9 cellular contexts compared by ENCODE assay signal in genomic region chr20:22403860-22404608, GRCh38.
A peak's percentile ranks its signal among the peaks of the same experiment; 100 is the strongest.
DNase-seq lines count a peak whose midpoint lies in the region; ATAC-seq and TF ChIP-seq lines count a peak whose summit lies in the region.
"Had no signal": no experiment of that assay in that cellular context is flagged by ENCODE, and none has a peak within 500 bp of the region (broad histone marks: within the 10 kb centered on the region; RNA-seq: fewer than 3 reads in every experiment).

No MANE protein-coding gene starts in this region.

- H2BK12ac ChIP-seq in mesenchymal stem cell (ENCODE audit: low read length in 2 of 2) = no peak overlapping the region

- no peak overlapping the region for H2AK5ac ChIP-seq in mesenchymal stem cell (ENCODE audit: low read length, severe bottlenecking)

- no peak for TF ChIP-seq POLR2A in uterus (IDR thresholded peaks at IDR 0.05)

- 46% methylated on average over 11 of the region's 12 CpGs for WGBS in mesenchymal stem cell

- peaks cover 5% of the 10 kb centered on the region for H3K4me1 ChIP-seq in mesenchymal stem cell (ENCODE audit: control insufficient read depth, insufficient read depth, low read depth, low read length)
- peaks cover 0 to 8% of the 10 kb centered on the region in 2 donors for H3K4me1 ChIP-seq in uterus

- H4K91ac ChIP-seq in mesenchymal stem cell (ENCODE audit: low read length) = no peak overlapping the region

- no peak overlapping the region for H2BK15ac ChIP-seq in mesenchymal stem cell (ENCODE audit: low read depth, poor library complexity, severe bottlenecking)

- peaks cover 10% of the 10 kb centered on the region for H3K27me3 Mint-ChIP-seq in activated naive CD4-positive, alpha-beta T cell treated with anti-CD3 and anti-CD28 coated beads, Interleukin-2, amount 10 ng/mL, durations not matched to agents 7 days and 5 days
- H3K27me3 Mint-ChIP-seq in activated T-helper 2 cell treated with anti-CD3 and anti-CD28 coated beads, Interferon-gamma antibody, Interleukin-2, Interleukin-4, amounts not matched to agents 10 μg/mL and 5 μg/mL and 100 μg/mL, durations not matched to agents 14 hours and 24 hours and 36 hours (ENCODE audit: low read depth) = peaks cover 7% of the 10 kb centered on the region
- peaks cover 7% of the 10 kb centered on the region for H3K27me3 Mint-ChIP-seq in activated CD4-positive, alpha-beta T cell treated with anti-CD3 and anti-CD28 coated beads for 36 hours
- H3K27me3 Mint-ChIP-seq: CD4-positive, CD25-positive, alpha-beta regulatory T cell had no signal

- H3K4ac ChIP-seq in mesenchymal stem cell (ENCODE audit: low read depth in 1 of 2, low read length in 2 of 2) = no peak overlapping the region

- peak overlapping the region; percentile 40 for H3K4me3 Mint-ChIP-seq in activated naive CD4-positive, alpha-beta T cell treated with anti-CD3 and anti-CD28 coated beads, Interleukin-2, amount 10 ng/mL, durations not matched to agents 7 days and 5 days
- H3K4me3 Mint-ChIP-seq in activated T-helper 2 cell treated with anti-CD3 and anti-CD28 coated beads, Interferon-gamma antibody, Interleukin-2, Interleukin-4, amounts not matched to agents 10 μg/mL and 5 μg/mL and 100 μg/mL, durations not matched to agents 14 hours and 24 hours and 36 hours (ENCODE audit: low read depth) = peak overlapping the region; percentile 51
- no peak overlapping the region for H3K4me3 Mint-ChIP-seq in activated CD4-positive, alpha-beta T cell treated with anti-CD3 and anti-CD28 coated beads for 36 hours
- H3K4me3 Mint-ChIP-seq: CD4-positive, CD25-positive, alpha-beta regulatory T cell had no signal

- peak overlapping the region in 1 of 2 experiments; percentile 68 for H3K4me3 ChIP-seq in mesenchymal stem cell (ENCODE audit: insufficient read depth in 1 of 2, low read depth in 1 of 2, low read length in 2 of 2)
- peak overlapping the region; percentile 3 to 17 for H3K4me3 ChIP-seq in uterus

- H3K27ac Mint-ChIP-seq in activated naive CD4-positive, alpha-beta T cell treated with anti-CD3 and anti-CD28 coated beads, Interleukin-2, amount 10 ng/mL, durations not matched to agents 7 days and 5 days = peak overlapping the region; percentile 81
- no peak overlapping the region for H3K27ac Mint-ChIP-seq in activated T-helper 2 cell treated with anti-CD3 and anti-CD28 coated beads, Interferon-gamma antibody, Interleukin-2, Interleukin-4, amounts not matched to agents 10 μg/mL and 5 μg/mL and 100 μg/mL, durations not matched to agents 14 hours and 24 hours and 36 hours
- H3K27ac Mint-ChIP-seq in activated CD4-positive, alpha-beta T cell treated with anti-CD3 and anti-CD28 coated beads for 36 hours = no peak overlapping the region
- H3K27ac Mint-ChIP-seq: CD4-positive, CD25-positive, alpha-beta regulatory T cell had no signal

- peak overlapping the region; percentile 14 for H3K4me2 ChIP-seq in mesenchymal stem cell (ENCODE audit: low read length, poor library complexity, severe bottlenecking)

- peak overlapping the region; percentile 71 for H3K9ac ChIP-seq in mesenchymal stem cell (ENCODE audit: low read length)

- H2BK5ac ChIP-seq in mesenchymal stem cell (ENCODE audit: low read depth, low read length, poor library complexity, severe bottlenecking) = no peak overlapping the region

- H3K36me3 Mint-ChIP-seq in activated naive CD4-positive, alpha-beta T cell treated with anti-CD3 and anti-CD28 coated beads, Interleukin-2, amount 10 ng/mL, durations not matched to agents 7 days and 5 days = no peaks in the 10 kb centered on the region
- H3K36me3 Mint-ChIP-seq in activated T-helper 2 cell treated with anti-CD3 and anti-CD28 coated beads, Interferon-gamma antibody, Interleukin-2, Interleukin-4, amounts not matched to agents 10 μg/mL and 5 μg/mL and 100 μg/mL, durations not matched to agents 14 hours and 24 hours and 36 hours (ENCODE audit: low read depth) = no peaks in the 10 kb centered on the region
- no peaks in the 10 kb centered on the region for H3K36me3 Mint-ChIP-seq in activated CD4-positive, alpha-beta T cell treated with anti-CD3 and anti-CD28 coated beads for 36 hours (ENCODE audit: low read depth)
- H3K36me3 Mint-ChIP-seq: CD4-positive, CD25-positive, alpha-beta regulatory T cell had no signal

- ATAC-seq in GM19467 (IDR thresholded peaks at IDR 0.05; ENCODE audit: unreplicated experiment) = no peak
- ATAC-seq in activated CD4-positive, alpha-beta T cell treated with anti-CD3 and anti-CD28 coated beads for 36 hours = no peak

- H3K4me1 Mint-ChIP-seq in activated naive CD4-positive, alpha-beta T cell treated with anti-CD3 and anti-CD28 coated beads, Interleukin-2, amount 10 ng/mL, durations not matched to agents 7 days and 5 days = peaks cover 17% of the 10 kb centered on the region
- H3K4me1 Mint-ChIP-seq in activated T-helper 2 cell treated with anti-CD3 and anti-CD28 coated beads, Interferon-gamma antibody, Interleukin-2, Interleukin-4, amounts not matched to agents 10 μg/mL and 5 μg/mL and 100 μg/mL, durations not matched to agents 14 hours and 24 hours and 36 hours (ENCODE audit: low read depth) = no peaks in the 10 kb centered on the region
- H3K4me1 Mint-ChIP-seq in activated CD4-positive, alpha-beta T cell treated with anti-CD3 and anti-CD28 coated beads for 36 hours = peaks cover 6% of the 10 kb centered on the region
- H3K4me1 Mint-ChIP-seq: CD4-positive, CD25-positive, alpha-beta regulatory T cell had no signal

- POLR2A ChIA-PET in activated CD4-positive, alpha-beta T cell treated with anti-CD3 and anti-CD28 coated beads for 36 hours (lab: Charles Lee) = no interaction called here

- H3K27ac ChIP-seq in mesenchymal stem cell (ENCODE audit: low read length, poor library complexity, severe bottlenecking) (no peak overlapping the region), uterus (no peak overlapping the region)

- no peak overlapping the region for H2AFZ ChIP-seq in mesenchymal stem cell (ENCODE audit: low read depth, low read length)

- no peak for TF ChIP-seq CTCF in uterus (IDR thresholded peaks at IDR 0.05)

- no peaks in the 10 kb centered on the region for H3K79me1 ChIP-seq in mesenchymal stem cell (replicated peaks; ENCODE audit: low read length, poor library complexity, severe bottlenecking)

- CTCF ChIA-PET in activated naive CD4-positive, alpha-beta T cell treated with anti-CD3 and anti-CD28 coated beads, Interleukin-2, amount 10 ng/mL, durations not matched to agents 7 days and 5 days (lab: Charles Lee) = no interaction called here
- CTCF ChIA-PET in activated CD4-positive, alpha-beta T cell treated with anti-CD3 and anti-CD28 coated beads for 36 hours (lab: Charles Lee) = interaction anchor here (0.7 kb wide), 1 partner anchor 128 kb away, joined by 3 read pairs; no protein-coding TSS in a partner anchor

- H3K23ac ChIP-seq in mesenchymal stem cell (ENCODE audit: low read length in 2 of 2) = no peak overlapping the region

- peaks cover 3% of the 10 kb centered on the region for H3K9me3 Mint-ChIP-seq in activated naive CD4-positive, alpha-beta T cell treated with anti-CD3 and anti-CD28 coated beads, Interleukin-2, amount 10 ng/mL, durations not matched to agents 7 days and 5 days
- peaks cover 5% of the 10 kb centered on the region for H3K9me3 Mint-ChIP-seq in activated T-helper 2 cell treated with anti-CD3 and anti-CD28 coated beads, Interferon-gamma antibody, Interleukin-2, Interleukin-4, amounts not matched to agents 10 μg/mL and 5 μg/mL and 100 μg/mL, durations not matched to agents 14 hours and 24 hours and 36 hours
- H3K9me3 Mint-ChIP-seq in activated CD4-positive, alpha-beta T cell treated with anti-CD3 and anti-CD28 coated beads for 36 hours (ENCODE audit: low read depth) = peaks cover 3% of the 10 kb centered on the region

- no peak overlapping the region for H3K14ac ChIP-seq in mesenchymal stem cell (ENCODE audit: low read length in 2 of 2)

- H3K36me3 ChIP-seq in mesenchymal stem cell (ENCODE audit: control insufficient read depth in 1 of 2, insufficient read depth in 2 of 2, low read depth in 1 of 2, low read length in 2 of 2) (no peaks in the 10 kb centered on the region), uterus (no peaks in the 10 kb centered on the region)

- intact Hi-C loops in activated T-helper 2 cell treated with anti-CD3 and anti-CD28 coated beads, Interferon-gamma antibody, Interleukin-2, Interleukin-4, amounts not matched to agents 10 μg/mL and 5 μg/mL and 100 μg/mL, durations not matched to agents 14 hours and 24 hours and 36 hours (cut with micrococcal nuclease) = no loop called here
- intact Hi-C loops in uterus (cut with DNase I; ENCODE audit: low total_unique reads) = no loop called here
- intact Hi-C loops in activated CD4-positive, alpha-beta T cell treated with anti-CD3 and anti-CD28 coated beads for 36 hours (cut with DNase I, micrococcal nuclease) = no loop called here

- DNase-seq in activated naive CD4-positive, alpha-beta T cell treated with anti-CD3 and anti-CD28 coated beads, Interleukin-2, amount 10 ng/mL, durations not matched to agents 7 days and 5 days = no peak
- no peak for DNase-seq in activated naive CD4-positive, alpha-beta T cell (lab: John Stamatoyannopoulos, UW)
- no peak for DNase-seq in activated T-helper 2 cell treated with anti-CD3 and anti-CD28 coated beads, Interferon-gamma antibody, Interleukin-2, Interleukin-4, amounts not matched to agents 10 μg/mL and 5 μg/mL and 100 μg/mL, durations not matched to agents 14 hours and 24 hours and 36 hours (ENCODE audit: low spot score)
- peak; percentile 1 for DNase-seq in mesenchymal stem cell
- no peak for DNase-seq in uterus
- DNase-seq in cerebellum (ENCODE audit: low spot score) = no peak
- no peak for DNase-seq in activated CD4-positive, alpha-beta T cell treated with anti-CD3 and anti-CD28 coated beads for 36 hours
- DNase-seq: CD4-positive, CD25-positive, alpha-beta regulatory T cell had no signal

- H3K18ac ChIP-seq in mesenchymal stem cell (ENCODE audit: low read depth in 1 of 2, low read length in 2 of 2) = no peak overlapping the region

- H4K8ac ChIP-seq in mesenchymal stem cell (ENCODE audit: low read length) = no peak overlapping the region

- H3K27me3 ChIP-seq in mesenchymal stem cell (ENCODE audit: control insufficient read depth in 1 of 2, insufficient read depth in 1 of 2, low read length in 2 of 2) (no peaks in the 10 kb centered on the region), uterus (no peaks in the 10 kb centered on the region)

- H2BK120ac ChIP-seq in mesenchymal stem cell (ENCODE audit: low read depth, low read length) = no peak overlapping the region

- no peaks in the 10 kb centered on the region for H3K9me3 ChIP-seq in mesenchymal stem cell (ENCODE audit: control insufficient read depth, low read length)
- H3K9me3 ChIP-seq in uterus = no peaks in the 10 kb centered on the region
